19 cellular contexts compared by ENCODE assay signal in genomic region chr7:158910254-158911053, GRCh38. TPM values are rescaled to one million over a fixed set of nuclear protein-coding genes. Genes with fewer than 3 reads are reported as not detected.
A peak's percentile ranks its signal among the peaks of the same experiment; 100 is the strongest.
DNase-seq lines count a peak whose midpoint lies in the region; ATAC-seq, FAIRE-seq and TF ChIP-seq lines count a peak whose summit lies in the region.
"Had no signal": no experiment of that assay in that cellular context is flagged by ENCODE, and none has a peak within 500 bp of the region (broad histone marks: within the 10 kb centered on the region; RNA-seq: fewer than 3 reads in every experiment).

No MANE protein-coding gene starts in this region.

- no peak overlapping the region for H3K4me2 ChIP-seq in PC-3 (ENCODE audit: low read length)
- no peak overlapping the region for H3K4me2 ChIP-seq in osteoblast (ENCODE audit: insufficient read depth, low read length)

- no TSS peak for BruUV-seq in PC-3 (replicated peaks; lab: Mats Ljungman, UMichigan)

- CTCF ChIA-PET in PC-3 (lab: Charles Lee) = no interaction called here

- peak; percentile 20; the same call in 1 of the 2 replicates for ATAC-seq in PC-3
- ATAC-seq in foreskin keratinocyte = peak; percentile 40
- ATAC-seq: activated T-cell treated with anti-CD3 and anti-CD28 coated beads, Interleukin-2, amount 50 U/mL, for 72 hours; mucosa of descending colon had no signal

- H3K4me3 ChIP-seq in PC-3 (ENCODE audit: low read length) (no peak overlapping the region), osteoblast (ENCODE audit: insufficient read depth, low read length) (no peak overlapping the region)
- H3K4me3 ChIP-seq: dorsolateral prefrontal cortex, mucosa of descending colon had no signal

- intact Hi-C loops in PC-3 (cut with micrococcal nuclease) = no loop called here

- TF ChIP-seq CTCF in PC-3 (conservative IDR thresholded peaks at IDR 0.05; ENCODE audit: low read depth, low read length) = no peak
- TF ChIP-seq CTCF in foreskin keratinocyte (conservative IDR thresholded peaks at IDR 0.05) = no peak
- TF ChIP-seq CTCF in osteoblast (IDR thresholded peaks at IDR 0.05; ENCODE audit: extremely low read depth, low read depth, low read length) = no peak

- no peaks in the 10 kb centered on the region for H4K20me1 ChIP-seq in PC-3 (ENCODE audit: low read length)
- H4K20me1 ChIP-seq in osteoblast (ENCODE audit: insufficient read depth, low read length) = no peaks in the 10 kb centered on the region

- DNase-seq in GM12891 (ENCODE audit: insufficient read length, low spot score) (no peak), PC-3 (no peak), foreskin keratinocyte (no peak), osteoblast (ENCODE audit: insufficient read length, low spot score, missing footprints) (peak; percentile 42), D341Med (ENCODE audit: low spot score) (no peak), NCI-H1417 treated with DMSO at 0.1 percent for 48 hours (lab: John Stamatoyannopoulos, UW) (no peak)
- DNase-seq in activated CD8-positive, alpha-beta memory T cell treated with anti-CD3 and anti-CD28 coated beads, Interleukin-2, amount 50 U/mL, for 4 hours = no peak
- no peak for DNase-seq in activated effector memory CD4-positive, alpha-beta T cell treated with Interleukin-2 at 50 U/mL for 16 hours
- DNase-seq: activated CD4-positive, alpha-beta T cell treated with anti-CD3 and anti-CD28 coated beads for 4 hours; activated T-cell treated with anti-CD3 and anti-CD28 coated beads, Interleukin-2, amount 50 U/mL, for 72 hours; aorta; C1 segment of cervical spinal cord; dorsolateral prefrontal cortex; mucosa of descending colon; NCI-H1417; NCI-H524; stimulated activated CD4-positive, alpha-beta T cell treated with anti-CD3 and anti-CD28 coated beads, Interleukin-2, amount 100 ng/mL, for 48 hours had no signal

- peaks cover 21% of the 10 kb centered on the region for H3K36me3 ChIP-seq in PC-3 (ENCODE audit: low read depth, low read length)
- H3K36me3 ChIP-seq in osteoblast (ENCODE audit: insufficient read depth, low read length) = peaks cover 15% of the 10 kb centered on the region

- H3K27me3 ChIP-seq in PC-3 (ENCODE audit: low read length) (no peaks in the 10 kb centered on the region), foreskin keratinocyte (no peaks in the 10 kb centered on the region), osteoblast (ENCODE audit: insufficient read depth, low read length) (no peaks in the 10 kb centered on the region)
- H3K27me3 ChIP-seq: dorsolateral prefrontal cortex had no signal

- H3K9ac ChIP-seq in PC-3 (ENCODE audit: low read length) = no peak overlapping the region

- TF ChIP-seq POLR2A in GM12891 (IDR thresholded peaks at IDR 0.05; ENCODE audit: low read depth, low read length) = no peak

- POLR2A ChIA-PET in PC-3 (lab: Charles Lee; ENCODE audit: unreplicated experiment) = no interaction called here

- H3F3A ChIP-seq in PC-3 (ENCODE audit: low read length, unreplicated experiment) = no peaks in the 10 kb centered on the region

- H2AFZ ChIP-seq in PC-3 (ENCODE audit: low read length) (no peak overlapping the region), osteoblast (ENCODE audit: low read length) (no peak overlapping the region)

- H3K27ac ChIP-seq in PC-3 (ENCODE audit: low read length) (no peak overlapping the region), foreskin keratinocyte (no peak overlapping the region), osteoblast (ENCODE audit: low read depth, low read length) (no peak overlapping the region)

- H3K79me2 ChIP-seq in PC-3 (ENCODE audit: low read length) = no peaks in the 10 kb centered on the region
- no peaks in the 10 kb centered on the region for H3K79me2 ChIP-seq in osteoblast (ENCODE audit: insufficient read depth, low read length)

- FAIRE-seq in GM12891 (lab: Jason Lieb, UNC) = no peak
- FAIRE-seq: RCC 7860, urothelium cell line had no signal

- H3K9me3 ChIP-seq in PC-3 (ENCODE audit: low read length) = peaks cover 4% of the 10 kb centered on the region; the same call in 1 of the 2 replicates
- H3K9me3 ChIP-seq in osteoblast (ENCODE audit: low read depth, low read length) = no peaks in the 10 kb centered on the region
- H3K9me3 ChIP-seq: mucosa of descending colon had no signal

- H3K4me1 ChIP-seq in PC-3 (ENCODE audit: insufficient read depth, low read length) (no peaks in the 10 kb centered on the region), foreskin keratinocyte (no peaks in the 10 kb centered on the region), osteoblast (ENCODE audit: insufficient read depth, low read length) (no peaks in the 10 kb centered on the region)

- no peaks in the 10 kb centered on the region for H3K9me2 ChIP-seq in PC-3 (replicated peaks; ENCODE audit: low read length)

TF ChIP-seq in GM12891, 5 proteins besides CTCF, POLR2A, EP300 and RAD21:
- TF ChIP-seq SPI1 (IDR thresholded peaks at IDR 0.05; ENCODE audit: low read depth, low read length) = no peak
- peak; percentile 31; the same call in 1 of the 2 replicates for TF ChIP-seq POU2F2 (IDR thresholded peaks at IDR 0.05; ENCODE audit: low read depth, low read length)
- no peak for TF ChIP-seq POLR2AphosphoS5 (IDR thresholded peaks at IDR 0.05; ENCODE audit: low read depth, low read length)
- no peak for TF ChIP-seq PAX5 (IDR thresholded peaks at IDR 0.05; ENCODE audit: insufficient read depth, low read length, severe bottlenecking)

RNA-seq across cellular contexts. Expression of gene DYNC2I1, which starts 54.1 kb away (rescaled TPM):
- 7.6 TPM for polyA plus RNA-seq in GM12891 (2012; ENCODE audit: low read depth, missing spikeins)
- total RNA-seq in PC-3 (2014; rRNA removed) (12.2 and 18.8 TPM in 2 replicates), foreskin keratinocyte (5.1 and 5.7 TPM in 2 replicates), osteoblast (5.9 and 8.0 TPM in 2 replicates)
- 3.7 TPM in 2 replicates for polyA plus RNA-seq in foreskin keratinocyte
